In the genomic region with DNA sequence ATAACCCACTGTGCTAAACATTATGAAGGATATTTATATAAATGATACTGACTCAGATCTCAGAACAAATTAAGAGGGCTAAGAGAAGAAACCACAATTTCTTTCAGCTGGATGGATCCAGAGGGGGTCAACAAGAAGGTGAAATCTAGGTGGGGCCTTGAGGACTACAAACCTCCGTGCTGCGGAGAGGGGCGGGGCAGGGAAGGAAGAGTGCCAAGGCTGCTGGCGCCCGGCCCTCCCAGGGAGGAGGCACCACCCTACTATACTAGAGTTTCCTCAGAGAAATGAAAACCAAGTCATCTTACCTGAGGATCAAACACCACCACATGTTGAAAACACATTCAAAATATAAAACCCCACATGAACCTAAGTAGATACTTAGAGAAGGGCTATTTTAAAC, we compare ENCODE assay signal across 27 cellular contexts. TPM values are rescaled to one million over a fixed set of nuclear protein-coding genes. Genes with fewer than 3 reads are reported as not detected.
DNase-seq lines count a peak whose midpoint lies in the region; ATAC-seq and TF ChIP-seq lines count a peak whose summit lies in the region.
"Had no signal": no experiment of that assay in that cellular context is flagged by ENCODE, and none has a peak within 500 bp of the region (broad histone marks: within the 10 kb centered on the region; RNA-seq: fewer than 3 reads in every experiment).

No MANE protein-coding gene starts in this region.

- H3K4me2 ChIP-seq in GM23338: no peak overlapping the region

- H3K27ac ChIP-seq in GM23338 (ENCODE audit: low read depth): no peak overlapping the region; the same call in 1 of the 2 replicates
- H3K27ac ChIP-seq in naive thymus-derived CD4-positive, alpha-beta T cell (ENCODE audit: low read depth, low read length): no peak overlapping the region
- H3K27ac ChIP-seq: brain microvascular endothelial cell, foreskin keratinocyte, left ventricle myocardium inferior, parathyroid adenoma, right lobe of liver had no signal

- no peak overlapping the region for H3K4me3 Mint-ChIP-seq in T-helper 2 cell treated with Interferon-gamma antibody and Interleukin-4, amounts not matched to agents 5 μg/mL and 100 μg/mL, for 36 hours
- no peak overlapping the region for H3K4me3 Mint-ChIP-seq in GM23338
- no peak overlapping the region for H3K4me3 Mint-ChIP-seq in central memory CD8-positive, alpha-beta T cell
- H3K4me3 Mint-ChIP-seq in naive thymus-derived CD4-positive, alpha-beta T cell: no peak overlapping the region
- H3K4me3 Mint-ChIP-seq: T-helper 1 cell treated with Interleukin-12 subunit alpha and Interleukin-12 subunit beta and Interleukin-4 antibody, amounts not matched to agents 30 μg/mL and 1 μg/mL, for 36 hours had no signal

- H3K9me3 Mint-ChIP-seq in T-helper 2 cell treated with Interferon-gamma antibody and Interleukin-4, amounts not matched to agents 5 μg/mL and 100 μg/mL, for 36 hours: peaks cover under 1% of the 10 kb centered on the region
- H3K9me3 Mint-ChIP-seq in GM23338: peaks cover 12% of the 10 kb centered on the region
- H3K9me3 Mint-ChIP-seq in central memory CD8-positive, alpha-beta T cell: no peaks in the 10 kb centered on the region
- peaks cover 0 to 5% (median 0%) of the 10 kb centered on the region in 11 donors for H3K9me3 Mint-ChIP-seq in naive thymus-derived CD4-positive, alpha-beta T cell
- H3K9me3 Mint-ChIP-seq: neural crest cell had no signal

- DNase-seq in T-helper 2 cell treated with Interferon-gamma antibody and Interleukin-4, amounts not matched to agents 5 μg/mL and 100 μg/mL, for 36 hours (ENCODE audit: low spot score): no peak
- no peak for DNase-seq in T-helper 2 cell
- DNase-seq in GM23338 (ENCODE audit: low spot score): no peak
- no peak for DNase-seq in central memory CD8-positive, alpha-beta T cell (ENCODE audit: low spot score in 2 of 2)
- DNase-seq in naive thymus-derived CD4-positive, alpha-beta T cell: no peak
- DNase-seq in AML-193 (lab: John Stamatoyannopoulos, UW): no peak
- DNase-seq in NCI-H187 treated with DMSO at 0.1 percent for 48 hours (lab: John Stamatoyannopoulos, UW): no peak
- DNase-seq: 8988T; activated CD4-positive, alpha-beta T cell treated with anti-CD3 and anti-CD28 coated beads for 48 hours; activated effector memory CD4-positive, alpha-beta T cell treated with Interleukin-2 at 50 U/mL for 16 hours; brain microvascular endothelial cell; Caco-2; DND-41; effector CD8-positive, alpha-beta T cell; erythroblast; foreskin keratinocyte; left ventricle myocardium inferior; midbrain; NCI-H526 treated with DMSO at 0.1 percent for 48 hours; right lobe of liver had no signal

- intact Hi-C loops in naive thymus-derived CD4-positive, alpha-beta T cell (cut with micrococcal nuclease): no loop called here

- H3K9me2 ChIP-seq in GM23338 (ENCODE audit: insufficient read depth): no peaks in the 10 kb centered on the region

- H3K4me1 Mint-ChIP-seq in T-helper 2 cell treated with Interferon-gamma antibody and Interleukin-4, amounts not matched to agents 5 μg/mL and 100 μg/mL, for 36 hours (ENCODE audit: low read depth): peaks cover 34% of the 10 kb centered on the region
- H3K4me1 Mint-ChIP-seq in GM23338: peaks cover 69% of the 10 kb centered on the region
- H3K4me1 Mint-ChIP-seq in central memory CD8-positive, alpha-beta T cell: peaks cover 52% of the 10 kb centered on the region
- H3K4me1 Mint-ChIP-seq in naive thymus-derived CD4-positive, alpha-beta T cell: peaks cover 15 to 51% (median 32%) of the 10 kb centered on the region in 7 donors

- ATAC-seq in GM23338: no peak
- no peak for ATAC-seq in central memory CD8-positive, alpha-beta T cell (replicated peaks; ENCODE audit: extremely low read depth, poor library complexity, severe bottlenecking)
- no peak for ATAC-seq in naive thymus-derived CD4-positive, alpha-beta T cell
- ATAC-seq in HG03175 (IDR thresholded peaks at IDR 0.05; ENCODE audit: unreplicated experiment): no peak
- ATAC-seq: foreskin keratinocyte, right lobe of liver had no signal

- H3K27me3 Mint-ChIP-seq in T-helper 2 cell treated with Interferon-gamma antibody and Interleukin-4, amounts not matched to agents 5 μg/mL and 100 μg/mL, for 36 hours (ENCODE audit: low read depth): no peaks in the 10 kb centered on the region
- peaks cover 12% of the 10 kb centered on the region for H3K27me3 Mint-ChIP-seq in GM23338 (ENCODE audit: insufficient read depth, low read depth, poor library complexity)
- H3K27me3 Mint-ChIP-seq in central memory CD8-positive, alpha-beta T cell: no peaks in the 10 kb centered on the region
- no peaks in the 10 kb centered on the region for H3K27me3 Mint-ChIP-seq in naive thymus-derived CD4-positive, alpha-beta T cell

- peaks cover 47% of the 10 kb centered on the region for H3K4me1 ChIP-seq in GM23338 (ENCODE audit: insufficient read depth)
- peaks cover 8 to 15% of the 10 kb centered on the region in 2 donors for H3K4me1 ChIP-seq in naive thymus-derived CD4-positive, alpha-beta T cell (ENCODE audit: control insufficient read depth in 2 of 2, insufficient read depth in 2 of 2, low read length in 2 of 2)
- H3K4me1 ChIP-seq: Caco-2, foreskin keratinocyte, parathyroid adenoma, right lobe of liver had no signal

- CTCF ChIA-PET in naive thymus-derived CD4-positive, alpha-beta T cell (lab: Charles Lee): no interaction called here

- no peaks in the 10 kb centered on the region for H3K9me3 ChIP-seq in naive thymus-derived CD4-positive, alpha-beta T cell (ENCODE audit: control insufficient read depth in 2 of 3, low read length in 3 of 3)
- H3K9me3 ChIP-seq: Caco-2, left ventricle myocardium inferior, right lobe of liver had no signal

- no peak overlapping the region for H2AFZ ChIP-seq in GM23338
- H2AFZ ChIP-seq: parathyroid adenoma had no signal

- H3K27me3 ChIP-seq in GM23338 (ENCODE audit: insufficient read depth): no peaks in the 10 kb centered on the region
- H3K27me3 ChIP-seq in naive thymus-derived CD4-positive, alpha-beta T cell (ENCODE audit: control insufficient read depth in 2 of 2, insufficient read depth in 2 of 2, low read length in 2 of 2): no peaks in the 10 kb centered on the region
- H3K27me3 ChIP-seq: brain microvascular endothelial cell, foreskin keratinocyte, right lobe of liver had no signal

- no peak overlapping the region for H3K4me3 ChIP-seq in GM23338
- no peak overlapping the region for H3K4me3 ChIP-seq in naive thymus-derived CD4-positive, alpha-beta T cell (ENCODE audit: low read length)
- H3K4me3 ChIP-seq: left ventricle myocardium inferior, right lobe of liver had no signal

- H3K36me3 Mint-ChIP-seq in T-helper 2 cell treated with Interferon-gamma antibody and Interleukin-4, amounts not matched to agents 5 μg/mL and 100 μg/mL, for 36 hours (ENCODE audit: low read depth): peaks cover 81% of the 10 kb centered on the region
- peaks cover 89% of the 10 kb centered on the region for H3K36me3 Mint-ChIP-seq in GM23338 (ENCODE audit: low read depth)
- peaks cover 48% of the 10 kb centered on the region for H3K36me3 Mint-ChIP-seq in central memory CD8-positive, alpha-beta T cell (ENCODE audit: insufficient read depth)
- H3K36me3 Mint-ChIP-seq in naive thymus-derived CD4-positive, alpha-beta T cell: peaks cover 38 to 78% (median 60%) of the 10 kb centered on the region in 5 donors

- H4K20me1 ChIP-seq in GM23338 (replicated peaks; ENCODE audit: insufficient read depth): no peaks in the 10 kb centered on the region

- H3K79me2 ChIP-seq in GM23338 (replicated peaks; ENCODE audit: insufficient read depth): peaks cover 23% of the 10 kb centered on the region

- POLR2A ChIA-PET in naive thymus-derived CD4-positive, alpha-beta T cell (lab: Charles Lee): no interaction called here

- no peak for TF ChIP-seq CTCF in GM23338 (conservative IDR thresholded peaks at IDR 0.05; ENCODE audit: low read depth in 2 of 2)

- H3F3A ChIP-seq in GM23338 (replicated peaks; ENCODE audit: low read depth): peaks cover 7% of the 10 kb centered on the region

- H3K36me3 ChIP-seq in GM23338 (ENCODE audit: insufficient read depth): peaks cover 36% of the 10 kb centered on the region
- H3K36me3 ChIP-seq in naive thymus-derived CD4-positive, alpha-beta T cell (ENCODE audit: control insufficient read depth in 2 of 3, insufficient read depth in 3 of 3, low read length in 3 of 3): peaks cover 4 to 61% (median 11%) of the 10 kb centered on the region in 3 experiments

- peak overlapping the region; percentile 10 for H3K27ac Mint-ChIP-seq in T-helper 2 cell treated with Interferon-gamma antibody and Interleukin-4, amounts not matched to agents 5 μg/mL and 100 μg/mL, for 36 hours
- H3K27ac Mint-ChIP-seq in GM23338: peak overlapping the region; percentile 75
- peak overlapping the region; percentile 17 for H3K27ac Mint-ChIP-seq in central memory CD8-positive, alpha-beta T cell (ENCODE audit: low read depth)
- H3K27ac Mint-ChIP-seq in naive thymus-derived CD4-positive, alpha-beta T cell: peak overlapping the region in 7 of 9 donors; percentile 3 to 70 (median 49)

RNA-seq across cellular contexts. Expression of a gene that starts 29.3 kb away (rescaled TPM):
- total RNA-seq in GM23338 (2014; rRNA removed; shearing (Covaris generic)): 0.59 and 1.1 TPM in 2 replicates
- 1.4 and 1.5 TPM in 2 replicates for polyA plus RNA-seq in GM23338 (2016; fragmentation: Nextera tagmentation; extraction: Ambion mirVana)
- 1 to 10 TPM in 1 of 5 experiments, under 1 TPM in 2, not detected in 2; 0.46 to 1.1 (median 0.61) TPM for total RNA-seq in naive thymus-derived CD4-positive, alpha-beta T cell
- under 1 TPM; 0.33 to 0.48 TPM for polyA plus RNA-seq in naive thymus-derived CD4-positive, alpha-beta T cell
- total RNA-seq: Caco-2, foreskin keratinocyte, H4, right lobe of liver, SK-MEL-5, ureter had no signal
- polyA plus RNA-seq: foreskin keratinocyte had no signal

RNA-seq across cellular contexts. Expression of a gene that starts 50.4 kb away (rescaled TPM):
- total RNA-seq in GM23338 (2014; rRNA removed; shearing (Covaris generic)): 94.0 and 101 TPM in 2 replicates
- polyA plus RNA-seq in GM23338 (2016; fragmentation: Nextera tagmentation; extraction: Ambion mirVana): 209 and 239 TPM in 2 replicates
- total RNA-seq in naive thymus-derived CD4-positive, alpha-beta T cell: 10 to 100 TPM; 31.2 to 62.6 (median 40.2) TPM
- polyA plus RNA-seq in naive thymus-derived CD4-positive, alpha-beta T cell: 10 to 100 TPM; 57.8 to 59.0 TPM

RNA-seq across cellular contexts. Expression of a gene that starts 59.4 kb away (rescaled TPM):
- 29.0 and 59.1 TPM in 2 replicates for total RNA-seq in GM23338 (2014; rRNA removed; shearing (Covaris generic))
- 7.1 and 9.1 TPM in 2 replicates for polyA plus RNA-seq in GM23338 (2016; fragmentation: Nextera tagmentation; extraction: Ambion mirVana)
- 1 to 10 TPM in 2 of 5 experiments, not detected in 3; 1.6 to 9.7 TPM for total RNA-seq in naive thymus-derived CD4-positive, alpha-beta T cell
- 1 to 10 TPM in 1 of 2 donors, under 1 TPM in 1; 0.24 to 3.1 TPM for polyA plus RNA-seq in naive thymus-derived CD4-positive, alpha-beta T cell
- total RNA-seq: foreskin keratinocyte, H4, SK-MEL-5 had no signal
- polyA plus RNA-seq: foreskin keratinocyte had no signal

Comparison
In these comparisons a context has a peak if more than half of its experiments do, and no peak if none do; other contexts are left out.
1. H3K27ac Mint-ChIP-seq: peak in every context shown above with its lines; median percentile 75 in GM23338; 49 in naive thymus-derived CD4-positive, alpha-beta T cell; 17 in central memory CD8-positive, alpha-beta T cell; 10 in T-helper 2 cell treated with Interferon-gamma antibody and Interleukin-4, amounts not matched to agents 5 μg/mL and 100 μg/mL, for 36 hours.